ENCODE assay signal across 10 cellular contexts in the genomic region with DNA sequence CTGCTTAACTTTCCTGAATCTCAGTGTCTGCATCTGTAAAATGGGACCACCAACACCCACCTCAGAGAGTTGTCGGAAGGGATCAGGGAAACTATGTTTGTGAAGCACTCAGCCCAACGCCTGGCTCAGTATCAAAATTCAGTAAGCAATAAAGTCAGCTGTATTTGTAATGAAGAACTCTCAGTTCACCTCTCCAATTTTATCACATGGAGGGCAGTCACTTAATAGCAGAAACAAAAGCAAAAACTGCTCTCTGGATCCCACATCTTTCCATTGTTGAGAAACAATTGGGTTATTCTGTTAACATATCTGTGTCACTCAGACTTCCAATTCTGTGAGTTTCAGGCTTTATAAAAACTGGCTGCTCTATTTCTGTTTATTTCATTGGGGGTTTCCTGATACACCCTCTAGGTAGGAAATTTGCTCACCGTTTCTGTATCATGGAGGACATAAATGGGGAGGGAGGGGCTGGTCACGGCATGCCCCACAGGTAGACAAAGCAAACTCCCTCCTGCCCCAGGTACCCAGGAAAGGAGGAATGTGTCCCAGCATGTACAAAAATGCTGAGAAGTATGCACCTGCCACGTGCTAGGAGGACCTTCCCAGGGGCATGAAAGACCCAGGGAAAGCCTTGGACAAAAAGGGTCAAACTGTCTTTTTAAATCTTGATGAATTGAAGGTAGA.
A peak's percentile ranks its signal among the peaks of the same experiment; 100 is the strongest.
DNase-seq lines count a peak whose midpoint lies in the region; ATAC-seq, FAIRE-seq and TF ChIP-seq lines count a peak whose summit lies in the region.
"Had no signal": no experiment of that assay in that cellular context is flagged by ENCODE, and none has a peak within 500 bp of the region (broad histone marks: within the 10 kb centered on the region; RNA-seq: fewer than 3 reads in every experiment).

No MANE protein-coding gene starts in this region.

- 30% methylated on average over 5 of the region's 5 CpGs for WGBS in A549 (ENCODE audit: missing lambda C conversion rate)

- no peak overlapping the region for H3K4me3 ChIP-seq in A549

- TF ChIP-seq CTCF in A549 (IDR thresholded peaks at IDR 0.05) = no peak

- H3K9me3 ChIP-seq in A549 = no peaks in the 10 kb centered on the region

- FAIRE-seq in A549 (lab: Jason Lieb, UNC) = no peak
- FAIRE-seq: D721Med had no signal

- no peak for TF ChIP-seq POLR2A in A549 (IDR thresholded peaks at IDR 0.05; ENCODE audit: low read length)

- peak overlapping the region; percentile 72 for H3K4me2 ChIP-seq in A549

- no peak for TF ChIP-seq EP300 in A549 (IDR thresholded peaks at IDR 0.05)

- no peak for TF ChIP-seq RAD21 in A549 (conservative IDR thresholded peaks at IDR 0.05 in 1 of 2, IDR thresholded peaks at IDR 0.05 in 1 of 2)

- H3K27ac ChIP-seq in A549 (peak overlapping the region; percentile 58 to 78; a peak in 5 of 6 replicates), cingulate gyrus (ENCODE audit: low read depth, low read length) (peak overlapping the region; percentile 63)

- CTCF ChIA-PET in A549 (lab: Yijun Ruan, JAX) (interaction anchor here (1.2 kb wide), 1 partner anchor 44 kb away, joined by 3 read pairs; no protein-coding TSS in a partner anchor), HEK293T (lab: Yijun Ruan, JAX) (interaction anchor here (0.6 kb wide), 1 partner anchor 78 kb away, joined by 3 read pairs; no protein-coding TSS in a partner anchor)

- POLR2A ChIA-PET in A549 (lab: Yijun Ruan, JAX) (interaction anchor here (0.7 kb wide), 1 partner anchor 36 kb away, joined by 4 read pairs; no protein-coding TSS in a partner anchor), HEK293T (lab: Yijun Ruan, JAX) (no interaction called here)

- H3K4me1 ChIP-seq in A549 = peaks cover 33% of the 10 kb centered on the region

- no peak; a peak in 1 of 6 replicates for ATAC-seq in A549
- ATAC-seq in GM19025 (IDR thresholded peaks at IDR 0.05; ENCODE audit: low read depth, unreplicated experiment) = peak; percentile 1
- ATAC-seq in HG03108 (IDR thresholded peaks at IDR 0.05; ENCODE audit: unreplicated experiment) = peak; percentile 9

- DNase-seq in A549 (ENCODE audit: low read depth in 1 of 2, low spot score in 1 of 2) = no peak
- DNase-seq in NCI-H146 treated with DMSO at 0.1 percent for 48 hours (lab: John Stamatoyannopoulos, UW; ENCODE audit: unreplicated experiment) = no peak
- no peak for DNase-seq in activated CD4-positive, CD25-positive, alpha-beta regulatory T cell treated with anti-CD3 and anti-CD28 coated beads, Interleukin-2, amount 50 U/mL, for 72 hours
- no peak for DNase-seq in HEK293T (ENCODE audit: extremely low spot score)
- no peak for DNase-seq in dermis blood vessel endothelial cell
- DNase-seq: NCI-H82 had no signal

TF ChIP-seq in A549, 52 proteins besides CTCF, POLR2A, EP300 and RAD21:
- TF ChIP-seq JUNB (IDR thresholded peaks at IDR 0.05) (no peak), TFCP2L1 (CRISPR knock-in tag; IDR thresholded peaks at IDR 0.05) (no peak), CHD2 (IDR thresholded peaks at IDR 0.05; ENCODE audit: low read length, partially characterized antibody) (no peak), CBX8 (IDR thresholded peaks at IDR 0.05) (no peak), CBX2 (IDR thresholded peaks at IDR 0.05; ENCODE audit: borderline replicate concordance, low read depth) (no peak), TP53 (CRISPR knock-in tag; IDR thresholded peaks at IDR 0.05) (no peak), ZC3H11A (IDR thresholded peaks at IDR 0.05) (no peak), GATA3 (IDR thresholded peaks at IDR 0.05; ENCODE audit: borderline replicate concordance) (no peak), SMC3 (IDR thresholded peaks at IDR 0.05) (no peak)

TF ChIP-seq in HEK293T, 16 proteins besides CTCF, POLR2A, EP300 and RAD21:
- TF ChIP-seq LEF1 (IDR thresholded peaks at IDR 0.05; ENCODE audit: borderline replicate concordance) (no peak), NFRKB (IDR thresholded peaks at IDR 0.05) (no peak), CTBP1 (IDR thresholded peaks at IDR 0.05; ENCODE audit: borderline replicate concordance) (no peak), FOXA1 (IDR thresholded peaks at IDR 0.05) (no peak), L3MBTL2 (conservative IDR thresholded peaks at IDR 0.05) (no peak), FOXM1 (IDR thresholded peaks at IDR 0.05; ENCODE audit: borderline replicate concordance) (no peak), SP1 (IDR thresholded peaks at IDR 0.05) (no peak), FOXK2 (IDR thresholded peaks at IDR 0.05) (no peak), ZNF384 (IDR thresholded peaks at IDR 0.05) (no peak), HDGF (IDR thresholded peaks at IDR 0.05; ENCODE audit: borderline replicate concordance) (no peak), SUZ12 (IDR thresholded peaks at IDR 0.05) (no peak), ELF4 (IDR thresholded peaks at IDR 0.05) (no peak), TARDBP (IDR thresholded peaks at IDR 0.05) (no peak), BHLHE40 (IDR thresholded peaks at IDR 0.05; ENCODE audit: borderline replicate concordance) (no peak), ARNT (IDR thresholded peaks at IDR 0.05) (no peak)
- TF ChIP-seq, protein P1, sequence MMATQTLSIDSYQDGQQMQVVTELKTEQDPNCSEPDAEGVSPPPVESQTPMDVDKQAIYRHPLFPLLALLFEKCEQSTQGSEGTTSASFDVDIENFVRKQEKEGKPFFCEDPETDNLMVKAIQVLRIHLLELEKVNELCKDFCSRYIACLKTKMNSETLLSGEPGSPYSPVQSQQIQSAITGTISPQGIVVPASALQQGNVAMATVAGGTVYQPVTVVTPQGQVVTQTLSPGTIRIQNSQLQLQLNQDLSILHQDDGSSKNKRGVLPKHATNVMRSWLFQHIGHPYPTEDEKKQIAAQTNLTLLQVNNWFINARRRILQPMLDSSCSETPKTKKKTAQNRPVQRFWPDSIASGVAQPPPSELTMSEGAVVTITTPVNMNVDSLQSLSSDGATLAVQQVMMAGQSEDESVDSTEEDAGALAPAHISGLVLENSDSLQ (IDR thresholded peaks at IDR 0.05) = no peak

Comparison
In these comparisons a context has a peak if more than half of its experiments do, and no peak if none do; other contexts are left out.
1. ATAC-seq: peak in GM19025 (single experiment) and HG03108 (single experiment); none in A549 (0 of 2).